ENCODE assay signal across 22 cellular contexts in the genomic region with DNA sequence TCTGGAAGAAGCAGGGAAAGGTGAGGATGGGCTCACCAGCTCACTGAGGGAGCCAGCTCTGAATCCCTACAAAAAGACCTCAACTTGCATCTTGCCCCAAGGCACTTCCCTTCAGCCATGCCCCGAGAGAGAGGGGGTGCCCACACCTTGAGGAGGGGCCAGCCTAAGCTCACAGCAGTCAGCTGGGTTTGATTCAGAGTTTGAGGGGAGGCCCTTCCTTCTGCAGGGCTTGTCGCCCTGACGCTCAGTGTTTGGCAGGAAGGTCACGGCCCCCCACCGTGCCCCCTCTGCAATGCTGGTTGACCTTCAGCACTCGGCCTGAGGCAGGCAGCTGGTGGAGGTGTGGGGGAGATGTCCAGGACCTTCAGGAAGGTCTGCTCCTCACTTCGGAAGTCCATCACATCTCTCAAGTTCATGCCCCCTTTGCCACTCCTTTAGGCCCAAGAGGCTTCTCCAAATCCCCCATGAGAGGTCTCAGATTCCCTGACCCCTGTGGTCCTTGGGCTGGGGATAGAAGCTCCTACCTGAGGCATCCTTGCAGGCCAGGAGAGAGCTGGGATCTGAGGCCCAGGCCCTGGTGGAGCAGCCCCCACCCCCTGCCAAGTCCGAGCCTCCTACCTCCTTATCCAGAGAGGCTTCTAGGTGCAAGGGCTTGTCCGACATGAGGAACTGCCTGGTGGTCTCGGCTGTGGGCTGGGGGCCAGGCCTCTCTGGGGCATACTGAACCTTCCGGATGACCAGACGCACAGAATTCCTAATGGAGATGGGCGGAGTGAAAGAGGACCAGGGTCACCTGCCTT. TPM values are rescaled to one million over a fixed set of nuclear protein-coding genes. Genes with fewer than 3 reads are reported as not detected.
DNase-seq lines count a peak whose midpoint lies in the region; ATAC-seq and TF ChIP-seq lines count a peak whose summit lies in the region.
"Had no signal": no experiment of that assay in that cellular context is flagged by ENCODE, and none has a peak within 500 bp of the region (broad histone marks: within the 10 kb centered on the region; RNA-seq: fewer than 3 reads in every experiment).

No MANE protein-coding gene starts in this region.

- H3K27me3 ChIP-seq in RWPE2 (ENCODE audit: insufficient read depth, poor library complexity, severe bottlenecking) (no peaks in the 10 kb centered on the region), endodermal cell (ENCODE audit: control insufficient read depth, insufficient read depth, low read length, poor library complexity, severe bottlenecking) (no peaks in the 10 kb centered on the region), foreskin keratinocyte (peaks cover 4% of the 10 kb centered on the region)
- H3K27me3 ChIP-seq: gastroesophageal sphincter had no signal

- H3K4me1 ChIP-seq in RWPE2 (ENCODE audit: insufficient read depth, poor library complexity, severe bottlenecking), result no peaks in the 10 kb centered on the region
- H3K4me1 ChIP-seq in endodermal cell (ENCODE audit: control insufficient read depth, insufficient read depth, low read length), result peaks cover 14% of the 10 kb centered on the region
- no peaks in the 10 kb centered on the region for H3K4me1 ChIP-seq in foreskin keratinocyte

- no peaks in the 10 kb centered on the region for H3K36me3 ChIP-seq in RWPE2 (ENCODE audit: low read depth)
- peaks cover 80% of the 10 kb centered on the region for H3K36me3 ChIP-seq in endodermal cell (ENCODE audit: control insufficient read depth, insufficient read depth, low read length)

- no peaks in the 10 kb centered on the region for H3K27me3 Mint-ChIP-seq in endodermal cell (ENCODE audit: insufficient read depth)
- H3K27me3 Mint-ChIP-seq in stimulated activated memory B cell treated with anti-CD40 and anti-IgM and Interleukin-4, amounts not matched to agents 10 μg/mL and 1 μg/mL and 100 μg/mL, for 72 hours, result peaks cover 5% of the 10 kb centered on the region
- H3K27me3 Mint-ChIP-seq: brain, progenitor cell of endocrine pancreas had no signal

- intact Hi-C loops in cardiac septum (cut with DNase I) (no loop called here), left cardiac atrium (cut with DNase I) (no loop called here)

- peak overlapping the region; percentile 95 for H3K27ac Mint-ChIP-seq in endodermal cell
- H3K27ac Mint-ChIP-seq in stimulated activated memory B cell treated with anti-CD40 and anti-IgM and Interleukin-4, amounts not matched to agents 10 μg/mL and 1 μg/mL and 100 μg/mL, for 72 hours, result peak overlapping the region; percentile 85
- H3K27ac Mint-ChIP-seq: progenitor cell of endocrine pancreas had no signal

- 89 to 98% methylated on average over 8 to 13 of the region's 13 CpGs for WGBS in endodermal cell (ENCODE audit: insufficient coverage in 1 of 2, insufficient read length in 1 of 2), 2 experiments

- no peak overlapping the region for H3K4me3 ChIP-seq in RWPE2 (ENCODE audit: severe bottlenecking)
- no peak overlapping the region for H3K4me3 ChIP-seq in endodermal cell (ENCODE audit: low read length)
- H3K4me3 ChIP-seq: gastroesophageal sphincter, smooth muscle cell had no signal

- peaks cover 22% of the 10 kb centered on the region for H3K4me1 Mint-ChIP-seq in endodermal cell
- peaks cover 30% of the 10 kb centered on the region for H3K4me1 Mint-ChIP-seq in stimulated activated memory B cell treated with anti-CD40 and anti-IgM and Interleukin-4, amounts not matched to agents 10 μg/mL and 1 μg/mL and 100 μg/mL, for 72 hours

- no peak overlapping the region for H3K9ac ChIP-seq in endodermal cell (ENCODE audit: extremely low read depth, low read length, poor library complexity, severe bottlenecking)

- ATAC-seq in left cardiac atrium, result no peak
- ATAC-seq in RWPE2 (ENCODE audit: low read depth), result no peak
- ATAC-seq in stimulated activated memory B cell treated with anti-CD40 and anti-IgM and Interleukin-4, amounts not matched to agents 10 μg/mL and 1 μg/mL and 100 μg/mL, for 72 hours, result no peak
- no peak for ATAC-seq in foreskin keratinocyte
- ATAC-seq: gastroesophageal sphincter had no signal

- H3K9me3 ChIP-seq in RWPE2 (ENCODE audit: severe bottlenecking), result no peaks in the 10 kb centered on the region
- H3K9me3 ChIP-seq in endodermal cell (ENCODE audit: control insufficient read depth, low read length), result no peaks in the 10 kb centered on the region
- H3K9me3 ChIP-seq: gastroesophageal sphincter had no signal

- no peak for TF ChIP-seq CTCF in RWPE2 (IDR thresholded peaks at IDR 0.05; ENCODE audit: poor library complexity, severe bottlenecking)
- TF ChIP-seq CTCF in endodermal cell (conservative IDR thresholded peaks at IDR 0.05), result no peak
- no peak for TF ChIP-seq CTCF in foreskin keratinocyte (conservative IDR thresholded peaks at IDR 0.05)

- DNase-seq in cardiac septum (ENCODE audit: low spot score) (peak; percentile 43), left cardiac atrium (no peak), RWPE2 (ENCODE audit: low spot score) (peak; percentile 27), endodermal cell (no peak), cerebellar cortex (ENCODE audit: low spot score) (no peak), amniotic stem cell (lab: John Stamatoyannopoulos, UW) (no peak), foreskin keratinocyte (no peak)
- DNase-seq: activated gamma-delta T cell treated with Interleukin-2 at 50 U/mL for 16 hours; KG1; MV-4-11; naive B cell; NCI-H187 treated with DMSO at 0.1 percent for 48 hours; NCI-H446 treated with DMSO at 0.1 percent for 48 hours; stimulated activated CD4-positive, alpha-beta T cell treated with anti-CD3 and anti-CD28 coated beads, Interleukin-4, amount 100 ng/mL, for 4 hours; substantia nigra had no signal

- no peaks in the 10 kb centered on the region for H3K9me3 Mint-ChIP-seq in endodermal cell
- H3K9me3 Mint-ChIP-seq in stimulated activated memory B cell treated with anti-CD40 and anti-IgM and Interleukin-4, amounts not matched to agents 10 μg/mL and 1 μg/mL and 100 μg/mL, for 72 hours, result no peaks in the 10 kb centered on the region
- H3K9me3 Mint-ChIP-seq: brain, naive B cell had no signal

- H3K27ac ChIP-seq in RWPE2 (ENCODE audit: poor library complexity, severe bottlenecking) (no peak overlapping the region), endodermal cell (ENCODE audit: low read depth, low read length) (no peak overlapping the region), foreskin keratinocyte (no peak overlapping the region)
- H3K27ac ChIP-seq: RWPE1, VCaP had no signal

- H3K36me3 Mint-ChIP-seq in endodermal cell (ENCODE audit: low read depth), result peaks cover 69% of the 10 kb centered on the region
- peaks cover 5% of the 10 kb centered on the region for H3K36me3 Mint-ChIP-seq in stimulated activated memory B cell treated with anti-CD40 and anti-IgM and Interleukin-4, amounts not matched to agents 10 μg/mL and 1 μg/mL and 100 μg/mL, for 72 hours
- H3K36me3 Mint-ChIP-seq: naive B cell had no signal

- no peak overlapping the region for H3K4me3 Mint-ChIP-seq in endodermal cell
- H3K4me3 Mint-ChIP-seq in stimulated activated memory B cell treated with anti-CD40 and anti-IgM and Interleukin-4, amounts not matched to agents 10 μg/mL and 1 μg/mL and 100 μg/mL, for 72 hours, result no peak overlapping the region
- H3K4me3 Mint-ChIP-seq: brain, naive B cell had no signal

RNA-seq across cellular contexts. Expression of a gene that starts 37.6 kb away (rescaled TPM):
- total RNA-seq in cardiac septum (0.08 TPM), left cardiac atrium (under 1 TPM; 0.21 to 0.42 TPM), endodermal cell (under 1 TPM in 1 of 2 donors, not detected in 1; 0.13 TPM), foreskin keratinocyte (not detected in 2 replicates)
- 0.28 TPM for polyA plus RNA-seq in endodermal cell (2013, experiment 1 of 2)
- 0.21 TPM for polyA plus RNA-seq in endodermal cell (2013, experiment 2 of 2)
- polyA plus RNA-seq in foreskin keratinocyte, result 0.01 TPM in 1 of 2 replicates, not detected in the other
- total RNA-seq: progenitor cell of endocrine pancreas had no signal

Comparison
In these comparisons a context has a peak if more than half of its experiments do, and no peak if none do; other contexts are left out.
1. DNase-seq: peak in cardiac septum (single experiment) and RWPE2 (single experiment); none in left cardiac atrium (single experiment), endodermal cell (single experiment), cerebellar cortex (single experiment), amniotic stem cell (single experiment) and foreskin keratinocyte (0 of 2).